ENCODE assay signal across 19 cellular contexts in genomic region chr12:130337476-130338303, GRCh38. TPM values are rescaled to one million over a fixed set of nuclear protein-coding genes. Genes with fewer than 3 reads are reported as not detected.
"Had no signal": no experiment of that assay in that cellular context is flagged by ENCODE, and none has a peak within 500 bp of the region (broad histone marks: within the 10 kb centered on the region; RNA-seq: fewer than 3 reads in every experiment).

PIWIL1 (plus strand) TSS chr12:130337887; CDS start chr12:130342592, 4,705 bp downstream.

- H3K4me3 ChIP-seq: tibial nerve, uterus had no signal

- H3K27ac Mint-ChIP-seq: activated naive CD8-positive, alpha-beta T cell; natural killer cell treated with Interleukin-12 subunit alpha and Interleukin-12 subunit beta and Interleukin-15 and Interleukin-18, amount 100 ng/mL, for 72 hours; stimulated activated naive B cell treated with anti-CD40 and anti-IgM and Interleukin-4, amounts not matched to agents 10 μg/mL and 1 μg/mL and 100 μg/mL, for 72 hours had no signal

- H3K4me1 Mint-ChIP-seq: stimulated activated naive B cell treated with anti-CD40 and anti-IgM and Interleukin-4, amounts not matched to agents 10 μg/mL and 1 μg/mL and 100 μg/mL, for 72 hours had no signal

- H3K27ac ChIP-seq: spleen, tibial nerve, uterus had no signal

- H3K36me3 ChIP-seq: spleen, tibial nerve, uterus had no signal

- H3K9me3 ChIP-seq: tibial nerve, uterus had no signal

- DNase-seq: activated CD4-positive, CD25-positive, alpha-beta regulatory T cell treated with anti-CD3 and anti-CD28 coated beads, Interleukin-2, amount 50 U/mL, for 72 hours; effector CD4-positive, alpha-beta T cell; head of caudate nucleus; mesendoderm; spleen; stimulated activated CD4-positive, alpha-beta T cell treated with anti-CD3 and anti-CD28 coated beads, Interleukin-4, amount 100 ng/mL, for 4 hours; stimulated activated naive B cell treated with anti-CD40 and anti-IgM and Interleukin-4, amounts not matched to agents 10 μg/mL and 1 μg/mL and 100 μg/mL, for 72 hours; T-helper 1 cell; T-helper 9 cell; uterus had no signal

- H3K4me3 Mint-ChIP-seq: activated naive CD8-positive, alpha-beta T cell; natural killer cell treated with Interleukin-12 subunit alpha and Interleukin-12 subunit beta and Interleukin-15 and Interleukin-18, amount 100 ng/mL, for 72 hours; stimulated activated naive B cell treated with anti-CD40 and anti-IgM and Interleukin-4, amounts not matched to agents 10 μg/mL and 1 μg/mL and 100 μg/mL, for 72 hours had no signal

- ATAC-seq: natural killer cell treated with Interleukin-12 subunit alpha and Interleukin-12 subunit beta and Interleukin-15 and Interleukin-18, amount 100 ng/mL, for 72 hours; stimulated activated naive B cell treated with anti-CD40 and anti-IgM and Interleukin-4, amounts not matched to agents 10 μg/mL and 1 μg/mL and 100 μg/mL, for 72 hours had no signal

- H3K36me3 Mint-ChIP-seq: activated naive CD8-positive, alpha-beta T cell; natural killer cell treated with Interleukin-12 subunit alpha and Interleukin-12 subunit beta and Interleukin-15 and Interleukin-18, amount 100 ng/mL, for 72 hours; stimulated activated naive B cell treated with anti-CD40 and anti-IgM and Interleukin-4, amounts not matched to agents 10 μg/mL and 1 μg/mL and 100 μg/mL, for 72 hours had no signal

- H3K9me3 Mint-ChIP-seq: natural killer cell treated with Interleukin-12 subunit alpha and Interleukin-12 subunit beta and Interleukin-15 and Interleukin-18, amount 100 ng/mL, for 72 hours; stimulated activated naive B cell treated with anti-CD40 and anti-IgM and Interleukin-4, amounts not matched to agents 10 μg/mL and 1 μg/mL and 100 μg/mL, for 72 hours had no signal

RNA-seq across cellular contexts. Expression of gene PIWIL1, which starts in this region (rescaled TPM):
- total RNA-seq: activated CD8-positive, alpha-beta memory T cell treated with anti-CD3 and anti-CD28 coated beads for 36 hours; bronchial epithelial cell; frontal cortex; liver; natural killer cell treated with Interleukin-12 subunit alpha and Interleukin-12 subunit beta and Interleukin-15 and Interleukin-18, amount 100 ng/mL, for 72 hours; subcutaneous adipose tissue; tibial nerve had no signal
- polyA plus RNA-seq: esophagus had no signal
